In the genomic region with DNA sequence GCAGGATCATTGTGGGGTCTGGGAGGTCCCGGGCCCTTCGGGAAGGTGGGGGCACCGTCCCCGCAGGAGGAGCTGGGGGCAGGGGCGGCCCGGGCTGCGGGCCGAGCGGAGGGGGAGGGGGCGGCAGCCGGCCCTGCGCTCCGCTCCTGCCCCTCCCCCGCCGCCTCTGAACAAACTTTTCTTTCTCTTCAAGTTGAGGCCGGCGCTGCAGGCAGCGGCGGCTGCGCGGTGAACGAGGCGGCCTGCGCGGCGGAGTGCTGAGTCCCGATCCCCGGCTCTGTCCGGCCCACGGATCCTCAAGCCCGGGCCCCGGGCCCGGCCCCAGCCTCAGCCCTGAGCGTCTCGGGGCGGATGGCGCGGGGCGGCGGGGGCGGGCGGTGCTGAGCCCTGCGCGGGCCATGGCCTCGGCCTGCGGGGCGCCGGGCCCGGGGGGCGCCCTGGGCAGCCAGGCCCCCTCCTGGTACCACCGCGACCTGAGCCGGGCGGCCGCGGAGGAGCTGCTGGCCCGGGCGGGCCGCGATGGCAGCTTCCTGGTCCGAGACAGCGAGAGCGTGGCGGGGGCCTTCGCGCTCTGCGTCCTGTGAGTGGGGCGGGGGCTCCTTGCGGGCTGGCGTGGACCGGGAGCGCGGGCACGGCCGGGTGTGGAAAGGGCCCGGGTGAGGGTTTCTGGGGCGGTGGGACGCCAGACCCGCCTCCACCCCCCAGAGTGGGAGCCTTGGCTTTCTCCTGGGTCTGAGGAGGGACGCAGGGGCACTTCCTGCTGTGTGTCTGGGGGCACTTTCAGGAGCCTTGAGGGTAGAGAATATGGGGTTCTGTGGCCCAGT, we compare ENCODE assay signal across 8 cellular contexts. TPM values are rescaled to one million over a fixed set of nuclear protein-coding genes. Genes with fewer than 3 reads are reported as not detected.
DNase-seq lines count a peak whose midpoint lies in the region; ATAC-seq and TF ChIP-seq lines count a peak whose summit lies in the region.

Gene INPPL1 (plus strand): TSS at position 181 of the 824 bp plus-strand sequence. CDS start 218 bp downstream, at position 399.

- no peaks in the 10 kb centered on the region for H3F3A ChIP-seq in PC-3 (ENCODE audit: low read length, unreplicated experiment)

- peak within 1 kb of the TSS; percentile 97 for H3K4me3 ChIP-seq in PC-3 (ENCODE audit: low read length)
- H3K4me3 ChIP-seq in right atrium auricular region, result peak within 1 kb of the TSS; percentile 82 to 88
- peak within 1 kb of the TSS; percentile 90 for H3K4me3 ChIP-seq in rectal smooth muscle tissue (ENCODE audit: low read length)

- CTCF ChIA-PET in PC-3 (lab: Charles Lee), result interaction anchor here (0.6 kb wide), 1 partner anchor 21 kb away, joined by 4 read pairs; no protein-coding TSS in a partner anchor

- peak within 1 kb of the TSS; percentile 100 for H3K4me2 ChIP-seq in PC-3 (ENCODE audit: low read length)

- H3K27ac ChIP-seq in PC-3 (ENCODE audit: low read length) (peak within 1 kb of the TSS; percentile 34), angular gyrus (ENCODE audit: low read depth, low read length) (peak within 1 kb of the TSS; percentile 57), right atrium auricular region (peak within 1 kb of the TSS; percentile 98 to 100), rectal smooth muscle tissue (ENCODE audit: low read depth, low read length) (peak within 1 kb of the TSS; percentile 86)

- peak within 1 kb of the TSS; percentile 99 for H2AFZ ChIP-seq in PC-3 (ENCODE audit: low read length)

- POLR2A ChIA-PET in PC-3 (lab: Charles Lee; ENCODE audit: unreplicated experiment), result no interaction called here

- DNase-seq in DMS 273 (lab: John Stamatoyannopoulos, UW; ENCODE audit: unreplicated experiment) (peak; percentile 46), DMS 273 treated with DMSO at 0.1 percent for 48 hours (lab: John Stamatoyannopoulos, UW) (no peak), PC-3 (peak; percentile 43), right atrium auricular region (ENCODE audit: low spot score) (peak; percentile 58), NCI-H2107 (lab: John Stamatoyannopoulos, UW) (no peak)

- no peak for TF ChIP-seq CTCF in PC-3 (conservative IDR thresholded peaks at IDR 0.05; ENCODE audit: low read depth, low read length)
- TF ChIP-seq CTCF in right atrium auricular region (IDR thresholded peaks at IDR 0.05), result no peak

- intact Hi-C loops in PC-3 (cut with micrococcal nuclease), result loop anchor here (2.0 kb wide), 1 partner anchor 14 kb away; no protein-coding TSS in a partner anchor

- H3K9me2 ChIP-seq in PC-3 (replicated peaks; ENCODE audit: low read length), result no peaks in the 10 kb centered on the region

- BruUV-seq in PC-3 (replicated peaks; lab: Mats Ljungman, UMichigan), result no TSS peak

- H3K36me3 ChIP-seq in PC-3 (ENCODE audit: low read depth, low read length) (peaks cover 14% of the 10 kb centered on the region; the same call in 1 of the 2 replicates), right atrium auricular region (peaks cover 25% of the 10 kb centered on the region), rectal smooth muscle tissue (ENCODE audit: control insufficient read depth, insufficient read depth, low read length) (peaks cover 15% of the 10 kb centered on the region)

- H3K9ac ChIP-seq in PC-3 (ENCODE audit: low read length) (peak within 1 kb of the TSS; percentile 66), rectal smooth muscle tissue (ENCODE audit: low read length) (peak within 1 kb of the TSS; percentile 75)

- H3K27me3 ChIP-seq in PC-3 (ENCODE audit: low read length), result no peaks in the 10 kb centered on the region
- no peaks in the 10 kb centered on the region for H3K27me3 ChIP-seq in right atrium auricular region
- H3K27me3 ChIP-seq in rectal smooth muscle tissue (ENCODE audit: control insufficient read depth, insufficient read depth, low read length), result no peaks in the 10 kb centered on the region

- no peaks in the 10 kb centered on the region for H4K20me1 ChIP-seq in PC-3 (ENCODE audit: low read length)

- H3K4me1 ChIP-seq in PC-3 (ENCODE audit: insufficient read depth, low read length) (peaks cover 14% of the 10 kb centered on the region), right atrium auricular region (peaks cover 0 to 33% of the 10 kb centered on the region in 2 donors), rectal smooth muscle tissue (ENCODE audit: control insufficient read depth, insufficient read depth, low read length) (peaks cover 14% of the 10 kb centered on the region)

- peaks cover 37% of the 10 kb centered on the region for H3K79me2 ChIP-seq in PC-3 (ENCODE audit: low read length)

- H3K9me3 ChIP-seq in PC-3 (ENCODE audit: low read length), result no peaks in the 10 kb centered on the region
- H3K9me3 ChIP-seq in right atrium auricular region, result no peaks in the 10 kb centered on the region

- ATAC-seq in PC-3 (peak; percentile 7), GM18520 (IDR thresholded peaks at IDR 0.05; ENCODE audit: unreplicated experiment) (no peak)

RNA-seq across cellular contexts. Expression of gene INPPL1, which starts in this region (rescaled TPM):
- total RNA-seq in PC-3 (2014; rRNA removed) (100 and 121 TPM in 2 replicates), right atrium auricular region (10 to 100 TPM; 68.8 to 84.5 TPM)

Comparison
In these comparisons a context has a peak if more than half of its experiments do, and no peak if none do; other contexts are left out.
1. DNase-seq: peak in DMS 273 (single experiment), PC-3 (single experiment) and right atrium auricular region (single experiment); none in DMS 273 treated with DMSO at 0.1 percent for 48 hours (single experiment) and NCI-H2107 (single experiment).
2. H3K27ac ChIP-seq: peak in every context shown above with its lines; median percentile 99 in right atrium auricular region; 86 in rectal smooth muscle tissue; 57 in angular gyrus; 34 in PC-3.
3. Peak in every context shown above with its lines, with median percentiles within 50 percentile points of each other: H3K4me3 ChIP-seq.